1 cellular context compared by ENCODE assay signal in genomic region chr3:147418352-147418751, GRCh38.
TF ChIP-seq lines count a peak whose summit lies in the region.

No MANE protein-coding gene starts in this region.

TF ChIP-seq in WTC11, 78 proteins besides CTCF, POLR2A, EP300 and RAD21 (continued from another document):
- TF ChIP-seq ZMAT4 (CRISPR knock-in tag; IDR thresholded peaks at IDR 0.05) (no peak), KAT7 (CRISPR knock-in tag; IDR thresholded peaks at IDR 0.05; ENCODE audit: borderline replicate concordance) (no peak), ZNF219 (CRISPR knock-in tag; IDR thresholded peaks at IDR 0.05; ENCODE audit: borderline replicate concordance) (no peak), ZNF281 (CRISPR knock-in tag; IDR thresholded peaks at IDR 0.05) (no peak), SP1 (CRISPR knock-in tag; conservative IDR thresholded peaks at IDR 0.05) (no peak), GTF2I (CRISPR knock-in tag; conservative IDR thresholded peaks at IDR 0.05) (no peak)
